In the genomic region with DNA sequence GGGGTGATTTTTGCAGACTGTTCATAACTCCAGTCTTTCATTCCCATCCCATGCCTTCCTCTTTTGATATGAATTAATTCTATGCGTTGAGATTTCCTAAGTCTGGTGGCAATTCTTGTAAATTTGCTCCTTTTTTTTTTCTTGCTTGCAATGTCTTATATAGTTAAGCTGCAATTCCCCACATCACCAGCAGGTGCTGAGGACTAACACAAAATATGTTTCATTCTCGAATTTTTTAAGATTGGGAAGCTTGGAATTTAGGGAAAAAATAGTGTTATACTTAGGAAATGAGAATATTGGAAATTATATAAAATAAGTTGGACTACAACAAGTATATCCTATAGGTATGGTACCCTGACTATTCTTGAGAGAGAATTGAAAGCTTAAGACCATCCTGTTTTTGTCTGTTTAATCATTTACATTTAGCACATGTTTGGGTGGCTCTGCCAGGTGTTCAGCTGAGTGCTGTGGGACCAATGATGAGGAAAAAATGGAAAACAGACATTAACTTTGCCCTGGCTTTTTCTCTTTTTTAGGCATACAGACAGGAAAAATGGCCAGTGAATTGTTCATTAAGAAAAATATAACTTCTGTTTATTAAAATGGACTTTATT, we compare ENCODE assay signal across 10 cellular contexts. TPM values are rescaled to one million over a fixed set of nuclear protein-coding genes. Genes with fewer than 3 reads are reported as not detected.
DNase-seq lines count a peak whose midpoint lies in the region; TF ChIP-seq lines count a peak whose summit lies in the region.
"Had no signal": no experiment of that assay in that cellular context is flagged by ENCODE, and none has a peak within 500 bp of the region (broad histone marks: within the 10 kb centered on the region; RNA-seq: fewer than 3 reads in every experiment).

No MANE protein-coding gene starts in this region.

- H3K27ac ChIP-seq in ascending aorta = no peak overlapping the region

- no peaks in the 10 kb centered on the region for H3K36me3 ChIP-seq in ascending aorta

- H3K4me1 Mint-ChIP-seq in progenitor cell of endocrine pancreas (ENCODE audit: low read depth) = peaks cover 2% of the 10 kb centered on the region

- H3K4me3 Mint-ChIP-seq in progenitor cell of endocrine pancreas (ENCODE audit: low read depth) = no peak overlapping the region

- H3K9me3 ChIP-seq in ascending aorta = no peaks in the 10 kb centered on the region

- no peaks in the 10 kb centered on the region for H3K4me1 ChIP-seq in ascending aorta

- no peaks in the 10 kb centered on the region for H3K36me3 Mint-ChIP-seq in progenitor cell of endocrine pancreas (ENCODE audit: insufficient read depth)

- H3K4me3 ChIP-seq in cardiac fibroblast (replicated peaks in 1 of 2; ENCODE audit: low read depth in 2 of 2, low read length in 2 of 2) = no peak overlapping the region
- H3K4me3 ChIP-seq in ascending aorta = no peak overlapping the region

- peak; percentile 58 for TF ChIP-seq CTCF in cardiac fibroblast (IDR thresholded peaks at IDR 0.05; ENCODE audit: low read depth, low read length)
- peak; percentile 61 for TF ChIP-seq CTCF in progenitor cell of endocrine pancreas (IDR thresholded peaks at IDR 0.05; ENCODE audit: unreplicated experiment)
- TF ChIP-seq CTCF in ascending aorta (IDR thresholded peaks at IDR 0.05) = peak in 1 of 3 experiments; percentile 41

- no peak overlapping the region for H3K27ac Mint-ChIP-seq in progenitor cell of endocrine pancreas

- H3K27me3 ChIP-seq in ascending aorta = no peaks in the 10 kb centered on the region

- intact Hi-C loops in ascending aorta (cut with DNase I) = no loop called here

- peaks cover 15% of the 10 kb centered on the region for H3K9me3 Mint-ChIP-seq in progenitor cell of endocrine pancreas (ENCODE audit: low read depth)

- no peaks in the 10 kb centered on the region for H3K27me3 Mint-ChIP-seq in progenitor cell of endocrine pancreas

- peak; percentile 14 for DNase-seq in NOMO-1 treated with DMSO at 0.1 percent for 48 hours (lab: John Stamatoyannopoulos, UW; ENCODE audit: unreplicated experiment)
- no peak for DNase-seq in NOMO-1 treated with dmso at 0.1 percent for 144 hours (lab: John Stamatoyannopoulos, UW; ENCODE audit: unreplicated experiment)
- peak; percentile 0 to 17 for DNase-seq in Kasumi-1 (lab: John Stamatoyannopoulos, UW)
- DNase-seq in cardiac fibroblast (ENCODE audit: low read depth in 2 of 2) = peak; percentile 48 to 49
- DNase-seq in progenitor cell of endocrine pancreas (ENCODE audit: low spot score, unreplicated experiment) = no peak
- DNase-seq in ascending aorta (ENCODE audit: low spot score in 2 of 2) = no peak
- no peak for DNase-seq in SHP77 treated with DMSO at 0.1 percent for 48 hours (lab: John Stamatoyannopoulos, UW)
- DNase-seq in NCI-H1930 (lab: John Stamatoyannopoulos, UW) = no peak
- DNase-seq: DMS153, NCI-H2029 treated with DMSO at 0.1 percent for 48 hours had no signal

RNA-seq across cellular contexts. Expression of a gene that starts 30.2 kb away (rescaled TPM):
- total RNA-seq in progenitor cell of endocrine pancreas (7.7 and 8.4 TPM in 2 replicates), ascending aorta (2.3 TPM)

Comparison
In these comparisons a context has a peak if more than half of its experiments do, and no peak if none do; other contexts are left out.
1. DNase-seq: peak in NOMO-1 treated with DMSO at 0.1 percent for 48 hours (single experiment), Kasumi-1 (2 of 2) and cardiac fibroblast (2 of 2); none in NOMO-1 treated with dmso at 0.1 percent for 144 hours (single experiment), progenitor cell of endocrine pancreas (single experiment), ascending aorta (0 of 2), SHP77 treated with DMSO at 0.1 percent for 48 hours (single experiment) and NCI-H1930 (0 of 2).